In the genomic region with DNA sequence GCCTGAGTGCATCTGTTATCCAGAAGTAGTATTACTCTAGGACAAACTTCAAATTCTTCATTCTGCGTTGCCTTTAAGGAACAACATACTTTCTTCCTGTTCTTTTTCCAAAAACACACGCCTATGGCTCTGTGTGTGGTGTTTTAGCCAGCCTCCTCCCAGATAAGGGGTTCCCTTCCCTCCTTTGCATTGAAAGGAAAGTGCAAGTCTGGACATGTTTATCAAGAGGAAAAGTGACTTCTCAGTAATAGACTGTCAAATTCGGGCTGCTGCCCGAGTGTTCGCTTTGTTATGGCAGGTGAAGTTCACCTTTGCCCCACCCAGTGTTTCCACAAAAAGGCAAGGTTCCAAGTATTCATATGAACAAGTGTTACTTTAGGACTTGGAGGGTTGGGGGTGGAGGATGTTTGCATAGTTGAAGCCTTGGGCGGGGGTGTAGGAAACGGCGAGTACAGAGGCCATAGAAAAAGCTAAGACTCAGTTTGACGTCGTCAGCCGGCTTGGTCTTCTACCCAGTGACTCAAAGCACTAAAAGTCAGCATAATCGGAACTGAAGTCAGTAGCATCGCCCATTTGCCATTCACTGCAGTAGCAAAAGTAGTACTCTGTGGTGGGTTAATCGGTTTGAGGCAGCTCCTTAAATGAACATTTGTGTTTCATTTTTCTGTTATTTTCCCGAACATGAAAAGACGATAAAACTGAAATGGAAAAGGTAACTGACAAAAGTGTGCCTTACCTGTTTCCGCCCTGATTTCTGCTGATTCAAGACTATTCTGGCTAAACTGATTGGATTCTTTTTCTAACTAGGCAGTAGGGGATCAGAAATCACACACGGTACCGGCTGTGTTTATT, we compare ENCODE assay signal across 8 cellular contexts. TPM values are rescaled to one million over a fixed set of nuclear protein-coding genes. Genes with fewer than 3 reads are reported as not detected.
DNase-seq lines count a peak whose midpoint lies in the region; TF ChIP-seq lines count a peak whose summit lies in the region.

No MANE protein-coding gene starts in this region.

- peak overlapping the region; percentile 21 for H3K4me3 Mint-ChIP-seq in endodermal cell
- H3K4me3 Mint-ChIP-seq in osteocyte (ENCODE audit: unreplicated experiment): peak overlapping the region; percentile 75

- peak overlapping the region; percentile 18 for H3K27ac Mint-ChIP-seq in endodermal cell
- H3K27ac Mint-ChIP-seq in osteocyte (ENCODE audit: unreplicated experiment): peak overlapping the region; percentile 80

- H3K36me3 Mint-ChIP-seq in endodermal cell (ENCODE audit: low read depth) (peaks cover 80% of the 10 kb centered on the region), osteocyte (ENCODE audit: unreplicated experiment) (no peaks in the 10 kb centered on the region)

- H3K9me3 ChIP-seq in HUES64 (ENCODE audit: insufficient read depth, low read depth, low read length): no peaks in the 10 kb centered on the region
- no peaks in the 10 kb centered on the region for H3K9me3 ChIP-seq in endodermal cell (ENCODE audit: control insufficient read depth, low read length)

- TF ChIP-seq CTCF in endodermal cell (conservative IDR thresholded peaks at IDR 0.05) (no peak), osteocyte (IDR thresholded peaks at IDR 0.05) (no peak)

- H3K27ac ChIP-seq in HUES64 (ENCODE audit: low read depth, low read length) (no peak overlapping the region), endodermal cell (ENCODE audit: low read depth, low read length) (peak overlapping the region; percentile 11)

- DNase-seq in activated CD4-positive, alpha-beta T cell treated with anti-CD3 and anti-CD28 coated beads, Interleukin-2, amount 50 U/mL, for 1 hour: peak; percentile 67
- DNase-seq in endodermal cell (no peak), osteocyte (ENCODE audit: extremely low spot score, unreplicated experiment) (no peak), ureter (ENCODE audit: low spot score) (peak; percentile 62), foreskin melanocyte (no peak), hippocampal formation (lab: John Stamatoyannopoulos, UW) (no peak)

- peaks cover 18% of the 10 kb centered on the region for H3K27me3 ChIP-seq in HUES64 (ENCODE audit: insufficient read depth, low read length)
- H3K27me3 ChIP-seq in endodermal cell (ENCODE audit: control insufficient read depth, insufficient read depth, low read length, poor library complexity, severe bottlenecking): no peaks in the 10 kb centered on the region

- H3K4me1 ChIP-seq in HUES64 (ENCODE audit: insufficient read depth, low read length) (peaks cover 31% of the 10 kb centered on the region), endodermal cell (ENCODE audit: control insufficient read depth, insufficient read depth, low read length) (peaks cover 13% of the 10 kb centered on the region)

- in situ Hi-C loops in GM18951 (cut with MboI; ENCODE audit: low sequenced_read_pairs, unreplicated experiment): loop anchor here (10.0 kb wide), 1 partner anchor 126 kb away; no protein-coding TSS in a partner anchor

- H3K27me3 Mint-ChIP-seq in endodermal cell (ENCODE audit: insufficient read depth) (no peaks in the 10 kb centered on the region), osteocyte (ENCODE audit: unreplicated experiment) (no peaks in the 10 kb centered on the region)

- H3K36me3 ChIP-seq in HUES64 (ENCODE audit: insufficient read depth, low read length) (no peaks in the 10 kb centered on the region; the same call in 1 of the 2 replicates), endodermal cell (ENCODE audit: control insufficient read depth, insufficient read depth, low read length) (peaks cover 94% of the 10 kb centered on the region)

- peak; percentile 49 for TF ChIP-seq POLR2A in GM18951 (IDR thresholded peaks at IDR 0.05; ENCODE audit: extremely low read depth, insufficient read depth, insufficient read length)

- peak overlapping the region; percentile 37 for H3K4me3 ChIP-seq in HUES64 (ENCODE audit: low read length)
- no peak overlapping the region for H3K4me3 ChIP-seq in endodermal cell (ENCODE audit: low read length)

- WGBS in HUES64: 44% methylated on average over 18 of the region's 19 CpGs
- 59 to 62% methylated on average over 16 to 19 of the region's 19 CpGs for WGBS in endodermal cell (ENCODE audit: insufficient coverage in 1 of 2, insufficient read length in 1 of 2), 2 experiments

- H3K4me1 Mint-ChIP-seq in endodermal cell: peaks cover 69% of the 10 kb centered on the region
- peaks cover 17% of the 10 kb centered on the region for H3K4me1 Mint-ChIP-seq in osteocyte (ENCODE audit: unreplicated experiment)

- H3K9ac ChIP-seq in HUES64 (ENCODE audit: low read depth, low read length) (peak overlapping the region; percentile 24), endodermal cell (ENCODE audit: extremely low read depth, low read length, poor library complexity, severe bottlenecking) (no peak overlapping the region)

- H3K9me3 Mint-ChIP-seq in endodermal cell (no peaks in the 10 kb centered on the region), osteocyte (ENCODE audit: unreplicated experiment) (no peaks in the 10 kb centered on the region)

RNA-seq across cellular contexts. Expression of a gene that starts 12.5 kb away (rescaled TPM):
- polyA plus RNA-seq in HUES64 (2013, experiment 1 of 2): 2.7 TPM
- 2.2 TPM for polyA plus RNA-seq in HUES64 (2013, experiment 2 of 2)
- total RNA-seq in endodermal cell (10 to 100 TPM; 54.0 to 74.3 TPM), osteocyte (0.29 TPM in 1 of 2 replicates, not detected in the other), ureter (18.2 TPM)
- 6.9 TPM for polyA plus RNA-seq in endodermal cell (2013, experiment 1 of 2)
- polyA plus RNA-seq in endodermal cell (2013, experiment 2 of 2): 8.0 TPM

Comparison
In these comparisons a context has a peak if more than half of its experiments do, and no peak if none do; other contexts are left out.
1. DNase-seq: peak in activated CD4-positive, alpha-beta T cell treated with anti-CD3 and anti-CD28 coated beads, Interleukin-2, amount 50 U/mL, for 1 hour (single experiment) and ureter (single experiment); none in endodermal cell (single experiment), osteocyte (single experiment), foreskin melanocyte (single experiment) and hippocampal formation (0 of 2).
2. RNA of a gene that starts 12.5 kb away (total RNA-seq): 54.0 to 74.3 TPM in endodermal cell and 18.2 TPM in ureter (single experiment); 0.29 TPM in osteocyte; every median in the first group is over 10 times any median in the second.